Comparison of ENCODE assay signal across 17 cellular contexts in the genomic region with DNA sequence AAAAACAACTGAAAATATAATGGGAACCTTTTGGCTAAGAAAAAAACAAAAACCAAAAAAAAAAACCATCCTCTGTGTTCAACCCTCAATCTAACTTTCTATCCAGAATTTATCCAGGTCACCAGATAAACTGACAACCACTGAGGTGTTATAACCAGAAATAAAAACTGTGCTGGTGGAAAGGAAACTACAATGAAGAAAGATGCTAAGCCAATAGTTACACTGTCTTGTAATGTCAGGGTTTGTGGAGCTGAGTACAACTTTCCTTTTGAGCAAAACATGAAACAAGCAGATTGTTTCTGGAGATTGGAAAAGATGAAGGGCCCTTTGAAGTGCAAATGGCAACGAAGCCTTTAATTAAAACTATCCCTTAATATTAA. TPM values are rescaled to one million over a fixed set of nuclear protein-coding genes. Genes with fewer than 3 reads are reported as not detected.
DNase-seq lines count a peak whose midpoint lies in the region; ATAC-seq, FAIRE-seq and TF ChIP-seq lines count a peak whose summit lies in the region.
"Had no signal": no experiment of that assay in that cellular context is flagged by ENCODE, and none has a peak within 500 bp of the region (broad histone marks: within the 10 kb centered on the region; RNA-seq: fewer than 3 reads in every experiment).

No MANE protein-coding gene starts in this region.

- DNase-seq in GM12892 (ENCODE audit: insufficient read length), result no peak
- DNase-seq in OCI-LY7 (ENCODE audit: low spot score), result no peak
- peak; percentile 83 for DNase-seq in cerebellar cortex (ENCODE audit: low spot score)
- DNase-seq in uterus, result no peak
- DNase-seq in NCI-H2196 (lab: John Stamatoyannopoulos, UW; ENCODE audit: unreplicated experiment), result no peak
- DNase-seq: DND-41, GDM1, H9, IMR-90, MM.1S, NCI-H1092, NCI-H510A, NCI-H774 had no signal

- no peak for TF ChIP-seq CTCF in OCI-LY7 (conservative IDR thresholded peaks at IDR 0.05; ENCODE audit: low read length)
- no peak for TF ChIP-seq CTCF in neutrophil (IDR thresholded peaks at IDR 0.05)
- TF ChIP-seq CTCF in uterus (IDR thresholded peaks at IDR 0.05), result no peak

- ATAC-seq in GM18502 (IDR thresholded peaks at IDR 0.05; ENCODE audit: poor library complexity, unreplicated experiment), result no peak

- peak overlapping the region; percentile 78 for H3K4me2 ChIP-seq in OCI-LY7 (ENCODE audit: low read length)

- H3K79me2 ChIP-seq in OCI-LY7 (ENCODE audit: insufficient read depth, low read depth, low read length), result peaks cover 5% of the 10 kb centered on the region

- FAIRE-seq in GM12892 (lab: Jason Lieb, UNC), result peak; percentile 9
- FAIRE-seq: GM19239, HTR-8/SVneo had no signal

- H3K9me3 ChIP-seq in OCI-LY7 (ENCODE audit: low read length) (0 out of 2 replicates have a peak, but pooled peaks cover 5% of the 10 kb centered on the region), neutrophil (no peaks in the 10 kb centered on the region), uterus (no peaks in the 10 kb centered on the region)

- TF ChIP-seq POLR2A in GM12892 (IDR thresholded peaks at IDR 0.05; ENCODE audit: low read depth, low read length), result no peak
- TF ChIP-seq POLR2A in uterus (IDR thresholded peaks at IDR 0.05), result no peak

- intact Hi-C loops in OCI-LY7 (cut with micrococcal nuclease; ENCODE audit: unreplicated experiment) (no loop called here), uterus (cut with DNase I; ENCODE audit: low total_unique reads) (no loop called here)

- POLR2A ChIA-PET in OCI-LY7 (lab: Charles Lee), result interaction anchor here (1.1 to 1.6 kb wide), 4 partner anchors 15 to 51 kb away, joined by 3 to 13 read pairs (median 5); a partner anchor contains a TSS

- no peaks in the 10 kb centered on the region; the same call in 1 of the 2 replicates for H3K36me3 ChIP-seq in OCI-LY7 (ENCODE audit: insufficient read depth, low read length)
- peaks cover 19% of the 10 kb centered on the region for H3K36me3 ChIP-seq in neutrophil
- no peaks in the 10 kb centered on the region for H3K36me3 ChIP-seq in uterus

- CTCF ChIA-PET in OCI-LY7 (lab: Charles Lee; ENCODE audit: unreplicated experiment), result no interaction called here

- H3K4me1 ChIP-seq in OCI-LY7 (ENCODE audit: insufficient read depth, low read length, poor library complexity, severe bottlenecking) (peaks cover 60% of the 10 kb centered on the region), neutrophil (ENCODE audit: control insufficient read depth in 1 of 2, insufficient read depth in 1 of 2, low read depth in 1 of 2, low read length in 1 of 2) (peaks cover 28% of the 10 kb centered on the region in 2 experiments), uterus (no peaks in the 10 kb centered on the region)

- peak overlapping the region; percentile 73; the same call in 1 of the 2 replicates for H2AFZ ChIP-seq in OCI-LY7 (ENCODE audit: low read length)

- no peaks in the 10 kb centered on the region for H3K27me3 ChIP-seq in neutrophil
- no peaks in the 10 kb centered on the region for H3K27me3 ChIP-seq in uterus

- H3K27ac ChIP-seq in OCI-LY7 (ENCODE audit: low read depth, low read length, poor library complexity, severe bottlenecking) (peak overlapping the region; percentile 91), neutrophil (peak overlapping the region; percentile 76), uterus (no peak overlapping the region)

- H4K20me1 ChIP-seq in OCI-LY7 (ENCODE audit: insufficient read depth, low read length), result no peaks in the 10 kb centered on the region

- H3K9me2 ChIP-seq in OCI-LY7 (ENCODE audit: insufficient read depth, low read length), result no peaks in the 10 kb centered on the region

- H3K4me3 ChIP-seq in OCI-LY7 (ENCODE audit: low read depth, low read length, poor library complexity, severe bottlenecking) (peak overlapping the region; percentile 45), neutrophil (ENCODE audit: low read depth in 1 of 2, low read length in 1 of 2) (no peak overlapping the region), uterus (no peak overlapping the region)

- no TSS peak for BruUV-seq in OCI-LY7 (replicated peaks; lab: Mats Ljungman, UMichigan)

RNA-seq across cellular contexts. Expression of a gene that starts 50.8 kb away (rescaled TPM):
- 4.0 TPM for polyA plus RNA-seq in GM12892 (2012; ENCODE audit: missing spikeins)
- total RNA-seq in OCI-LY7 (2014; rRNA removed; shearing (Covaris generic)), result 28.7 and 29.8 TPM in 2 replicates
- total RNA-seq in OCI-LY7 (2022) (59.2 and 60.6 TPM in 2 replicates), uterus (10 to 100 TPM in 1 of 4 donors, 1 to 10 TPM in 2, under 1 TPM in 1; 0.29 to 18.6 (median 6.7) TPM)

RNA-seq across cellular contexts. Expression of a gene that starts 56.5 kb away (rescaled TPM):
- 11.6 TPM for polyA plus RNA-seq in GM12892 (2012; ENCODE audit: missing spikeins)
- 22.2 and 31.2 TPM in 2 replicates for total RNA-seq in OCI-LY7 (2014; rRNA removed; shearing (Covaris generic))
- 35.5 and 36.3 TPM in 2 replicates for total RNA-seq in OCI-LY7 (2022)
- 10 to 100 TPM in 3 of 4 donors, 1 to 10 TPM in 1; 8.8 to 59.6 (median 34.6) TPM for total RNA-seq in uterus

Comparison
In these comparisons a context has a peak if more than half of its experiments do, and no peak if none do; other contexts are left out.
1. H3K27ac ChIP-seq: peak in OCI-LY7 (single experiment) and neutrophil (single experiment); none in uterus (0 of 2).